9 cellular contexts compared by ENCODE assay signal in genomic region chr2:36246320-36246990, GRCh38.
A peak's percentile ranks its signal among the peaks of the same experiment; 100 is the strongest.
DNase-seq lines count a peak whose midpoint lies in the region; ATAC-seq and TF ChIP-seq lines count a peak whose summit lies in the region.
"Had no signal": no experiment of that assay in that cellular context is flagged by ENCODE, and none has a peak within 500 bp of the region (broad histone marks: within the 10 kb centered on the region; RNA-seq: fewer than 3 reads in every experiment).

No MANE protein-coding gene starts in this region.

- peaks cover 9% of the 10 kb centered on the region for H3K9me3 Mint-ChIP-seq in activated T-cell treated with anti-CD3 and anti-CD28 coated beads, Interleukin-2, amount 50 U/mL, for 24 hours

- H3K36me3 Mint-ChIP-seq in activated T-cell treated with anti-CD3 and anti-CD28 coated beads, Interleukin-2, amount 50 U/mL, for 24 hours (ENCODE audit: low read depth), result no peaks in the 10 kb centered on the region

- TF ChIP-seq CTCF in omental fat pad (IDR thresholded peaks at IDR 0.05), result no peak

- H3K4me3 Mint-ChIP-seq in activated T-cell treated with anti-CD3 and anti-CD28 coated beads, Interleukin-2, amount 50 U/mL, for 24 hours, result peak overlapping the region; percentile 48

- no peaks in the 10 kb centered on the region for H3K27me3 Mint-ChIP-seq in activated T-cell treated with anti-CD3 and anti-CD28 coated beads, Interleukin-2, amount 50 U/mL, for 24 hours

- H3K27ac Mint-ChIP-seq in activated T-cell treated with anti-CD3 and anti-CD28 coated beads, Interleukin-2, amount 50 U/mL, for 24 hours, result peak overlapping the region; percentile 91

- ATAC-seq in HG02938 (IDR thresholded peaks at IDR 0.05; ENCODE audit: unreplicated experiment) (peak; percentile 87), omental fat pad (ENCODE audit: low FRiP score) (no peak)
- ATAC-seq in stimulated activated naive CD8-positive, alpha-beta T cell treated with anti-CD3 and anti-CD28 coated beads, Interleukin-15, Interleukin-2, amounts not matched to agents 100 U/mL and 50 U/mL, for 24 hours, result peak; percentile 81

- no peak for DNase-seq in activated T-cell treated with anti-CD3 and anti-CD28 coated beads, Interleukin-2, amount 50 U/mL, for 24 hours
- DNase-seq in activated T-cell treated with anti-CD3 and anti-CD28 coated beads for 4 hours (no peak), OCI-M1 (lab: John Stamatoyannopoulos, UW) (peak; percentile 66), omental fat pad (ENCODE audit: low spot score) (no peak), GM03348 (ENCODE audit: low spot score) (no peak), epidermal melanocyte (ENCODE audit: insufficient read length, low spot score) (no peak)
- DNase-seq in stimulated activated naive CD8-positive, alpha-beta T cell treated with anti-CD3 and anti-CD28 coated beads, Interleukin-15, Interleukin-2, amounts not matched to agents 100 U/mL and 50 U/mL, for 24 hours, result no peak
- DNase-seq: NCI-H2081 had no signal

- H3K4me1 Mint-ChIP-seq in activated T-cell treated with anti-CD3 and anti-CD28 coated beads, Interleukin-2, amount 50 U/mL, for 24 hours (ENCODE audit: low read depth), result peaks cover 72% of the 10 kb centered on the region
